17 cellular contexts compared by ENCODE assay signal in the genomic region with DNA sequence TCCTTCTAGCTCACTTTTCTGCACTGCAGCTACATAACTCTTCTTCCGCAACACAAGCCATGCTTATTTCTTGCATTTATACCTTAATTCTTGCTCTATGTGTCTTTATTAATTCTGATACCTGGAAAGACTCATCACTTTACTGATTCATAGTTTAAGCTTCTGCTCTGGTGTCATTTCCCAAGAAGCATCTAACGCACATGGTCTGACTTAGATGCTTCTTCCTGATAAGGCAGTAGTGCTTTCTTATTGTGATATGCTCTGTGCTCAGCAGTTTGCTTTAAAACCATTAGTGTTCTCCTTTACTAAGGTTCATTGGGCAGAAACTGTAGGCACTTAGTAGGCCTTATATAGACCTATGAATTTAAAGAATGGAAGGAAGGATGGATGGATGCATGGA.
DNase-seq lines count a peak whose midpoint lies in the region; TF ChIP-seq lines count a peak whose summit lies in the region.
"Had no signal": no experiment of that assay in that cellular context is flagged by ENCODE, and none has a peak within 500 bp of the region (broad histone marks: within the 10 kb centered on the region; RNA-seq: fewer than 3 reads in every experiment).

No MANE protein-coding gene starts in this region.

- no peak overlapping the region for H3K4me3 ChIP-seq in MG63
- H3K4me3 ChIP-seq: A549, GM12878 had no signal

- DNase-seq in activated CD4-positive, alpha-beta T cell treated with anti-CD3 and anti-CD28 coated beads, Interleukin-2, amount 10 ng/mL, durations not matched to agents 24 days and 14 days = peak; percentile 8
- no peak for DNase-seq in activated CD4-positive, alpha-beta T cell treated with anti-CD3 and anti-CD28 coated beads for 48 hours
- peak; percentile 39 for DNase-seq in amniotic epithelial cell (ENCODE audit: low read depth)
- no peak for DNase-seq in hypothalamus (lab: John Stamatoyannopoulos, UW)
- no peak for DNase-seq in MG63
- DNase-seq in stimulated activated CD4-positive, alpha-beta T cell treated with anti-CD3 and anti-CD28 coated beads, Interleukin-2, amount 100 ng/mL, for 24 hours = no peak
- DNase-seq: AML-193; Calu3; CD4-positive, alpha-beta memory T cell; DMS79 treated with DMSO at 0.1 percent for 48 hours; H9 had no signal

- H3K4me3 Mint-ChIP-seq in activated CD4-positive, alpha-beta T cell treated with anti-CD3 and anti-CD28 coated beads, Interleukin-2, amount 10 ng/mL, durations not matched to agents 24 days and 14 days = no peak overlapping the region
- H3K4me3 Mint-ChIP-seq: CD14-positive monocyte; CD4-positive, alpha-beta memory T cell; H9 had no signal

- no peaks in the 10 kb centered on the region for H3K27me3 Mint-ChIP-seq in activated CD4-positive, alpha-beta T cell treated with anti-CD3 and anti-CD28 coated beads, Interleukin-2, amount 10 ng/mL, durations not matched to agents 24 days and 14 days
- H3K27me3 Mint-ChIP-seq: CD4-positive, alpha-beta memory T cell had no signal

- H3K27ac Mint-ChIP-seq in activated CD4-positive, alpha-beta T cell treated with anti-CD3 and anti-CD28 coated beads, Interleukin-2, amount 10 ng/mL, durations not matched to agents 24 days and 14 days = peak overlapping the region; percentile 42
- H3K27ac Mint-ChIP-seq: CD14-positive monocyte, H9 had no signal

- peak overlapping the region; percentile 81 for H3K27ac ChIP-seq in C4-2B
- peak overlapping the region; percentile 94 for H3K27ac ChIP-seq in VCaP
- H3K27ac ChIP-seq: 22Rv1, A549 had no signal

- no peaks in the 10 kb centered on the region for H3K9me3 Mint-ChIP-seq in activated CD4-positive, alpha-beta T cell treated with anti-CD3 and anti-CD28 coated beads, Interleukin-2, amount 10 ng/mL, durations not matched to agents 24 days and 14 days
- H3K9me3 Mint-ChIP-seq: CD4-positive, alpha-beta memory T cell had no signal

- no peaks in the 10 kb centered on the region for H3K9me3 ChIP-seq in MG63
- H3K9me3 ChIP-seq: A549 had no signal

- H3K36me3 ChIP-seq in MG63 = no peaks in the 10 kb centered on the region

- intact Hi-C loops in activated CD4-positive, alpha-beta T cell treated with anti-CD3 and anti-CD28 coated beads, Interleukin-2, amount 10 ng/mL, durations not matched to agents 24 days and 14 days (cut with micrococcal nuclease) = no loop called here

- H3K4me1 Mint-ChIP-seq in activated CD4-positive, alpha-beta T cell treated with anti-CD3 and anti-CD28 coated beads, Interleukin-2, amount 10 ng/mL, durations not matched to agents 24 days and 14 days = peaks cover 14% of the 10 kb centered on the region
- H3K4me1 Mint-ChIP-seq: H9 had no signal

- no peaks in the 10 kb centered on the region for H3K27me3 ChIP-seq in MG63

- TF ChIP-seq CTCF in C4-2B (conservative IDR thresholded peaks at IDR 0.05) (no peak), VCaP (conservative IDR thresholded peaks at IDR 0.05) (no peak)

- H3K36me3 Mint-ChIP-seq in activated CD4-positive, alpha-beta T cell treated with anti-CD3 and anti-CD28 coated beads, Interleukin-2, amount 10 ng/mL, durations not matched to agents 24 days and 14 days (ENCODE audit: low read depth) = peaks cover 64% of the 10 kb centered on the region

Comparison
In these comparisons a context has a peak if more than half of its experiments do, and no peak if none do; other contexts are left out.
1. DNase-seq: peak in activated CD4-positive, alpha-beta T cell treated with anti-CD3 and anti-CD28 coated beads, Interleukin-2, amount 10 ng/mL, durations not matched to agents 24 days and 14 days (single experiment) and amniotic epithelial cell (single experiment); none in activated CD4-positive, alpha-beta T cell treated with anti-CD3 and anti-CD28 coated beads for 48 hours (single experiment), hypothalamus (0 of 51), MG63 (single experiment) and stimulated activated CD4-positive, alpha-beta T cell treated with anti-CD3 and anti-CD28 coated beads, Interleukin-2, amount 100 ng/mL, for 24 hours (0 of 2).